In genomic region chr7:44046321-44047061, GRCh38 we compare ENCODE assay signal across 9 cellular contexts. TPM values are rescaled to one million over a fixed set of nuclear protein-coding genes. Genes with fewer than 3 reads are reported as not detected.
DNase-seq lines count a peak whose midpoint lies in the region; ATAC-seq and TF ChIP-seq lines count a peak whose summit lies in the region.
"Had no signal": no experiment of that assay in that cellular context is flagged by ENCODE, and none has a peak within 500 bp of the region (broad histone marks: within the 10 kb centered on the region; RNA-seq: fewer than 3 reads in every experiment).

No MANE protein-coding gene starts in this region.

- H3K27ac ChIP-seq in ascending aorta = no peak overlapping the region

- H3K4me1 ChIP-seq in iPS-15b (ENCODE audit: control insufficient read depth, insufficient read depth, low read length) (peaks cover 6% of the 10 kb centered on the region), ascending aorta (peaks cover 0 to 9% of the 10 kb centered on the region in 2 donors)

- H3K4me3 ChIP-seq in iPS-15b (ENCODE audit: low read depth, low read length) (peak overlapping the region; percentile 13), ascending aorta (peak overlapping the region in 1 of 2 donors; percentile 86)

- H3K9me3 ChIP-seq in iPS-15b (ENCODE audit: control insufficient read depth, insufficient read depth, low read length) (no peaks in the 10 kb centered on the region), ascending aorta (no peaks in the 10 kb centered on the region)

- H3K36me3 ChIP-seq in iPS-15b (ENCODE audit: control insufficient read depth, insufficient read depth, low read length) (peaks cover 12% of the 10 kb centered on the region), ascending aorta (peaks cover 22 to 30% of the 10 kb centered on the region in 2 donors)

- no peak for TF ChIP-seq CTCF in ascending aorta (IDR thresholded peaks at IDR 0.05)

- DNase-seq in ascending aorta (ENCODE audit: low spot score in 2 of 2) = no peak
- no peak for DNase-seq in LoVo (ENCODE audit: low spot score)
- DNase-seq in NCI-H146 treated with DMSO at 0.1 percent for 48 hours (lab: John Stamatoyannopoulos, UW; ENCODE audit: unreplicated experiment) = no peak

- H3K27me3 ChIP-seq in iPS-15b (ENCODE audit: control insufficient read depth, insufficient read depth, low read length) = peaks cover 3% of the 10 kb centered on the region
- no peaks in the 10 kb centered on the region for H3K27me3 ChIP-seq in ascending aorta

- peak; percentile 54 for TF ChIP-seq POLR2A in Raji (IDR thresholded peaks at IDR 0.05; ENCODE audit: insufficient read depth, low read depth, low read length)

- H3K9ac ChIP-seq in iPS-15b (ENCODE audit: low read depth, low read length) = no peak overlapping the region

- intact Hi-C loops in ascending aorta (cut with DNase I) = no loop called here

- ATAC-seq in GM18867 (IDR thresholded peaks at IDR 0.05; ENCODE audit: unreplicated experiment) (peak; percentile 67), HG02763 (IDR thresholded peaks at IDR 0.05; ENCODE audit: unreplicated experiment) (peak; percentile 54), GM21526 (IDR thresholded peaks at IDR 0.05; ENCODE audit: low FRiP score, unreplicated experiment) (no peak)

RNA-seq across cellular contexts. Expression of gene DBNL, which starts 2.0 kb away (rescaled TPM):
- 177 TPM for total RNA-seq in ascending aorta

RNA-seq across cellular contexts. Expression of gene PGAM2, which starts 18.9 kb away (rescaled TPM):
- total RNA-seq in ascending aorta = not detected
- total RNA-seq: glomerular endothelial cell had no signal

RNA-seq across cellular contexts. Expression of gene POLM, which starts 35.8 kb away (rescaled TPM):
- 58.8 TPM for total RNA-seq in ascending aorta

RNA-seq across cellular contexts. Expression of gene SPDYE1, which starts 48.8 kb away (rescaled TPM):
- total RNA-seq in ascending aorta = not detected
- total RNA-seq: glomerular endothelial cell had no signal

RNA-seq across cellular contexts. Expression of gene AEBP1, which starts 57.7 kb away (rescaled TPM):
- 1,349 TPM for total RNA-seq in ascending aorta
